In genomic region chrX:23554304-23554703, GRCh38 we compare ENCODE assay signal across 8 cellular contexts.
DNase-seq lines count a peak whose midpoint lies in the region; ATAC-seq and TF ChIP-seq lines count a peak whose summit lies in the region.

No MANE protein-coding gene starts in this region.

- ATAC-seq in Right ventricle myocardium inferior (no peak), HG02840 (IDR thresholded peaks at IDR 0.05; ENCODE audit: low FRiP score, unreplicated experiment) (no peak)

- H3K27me3 Mint-ChIP-seq in nephron progenitor cell (ENCODE audit: low read depth, poor library complexity) = peaks cover 10% of the 10 kb centered on the region
- H3K27me3 Mint-ChIP-seq in CD14-positive monocyte (ENCODE audit: low read depth in 3 of 3) = peaks cover 3 to 4% (median 3%) of the 10 kb centered on the region in 3 donors

- TF ChIP-seq CTCF in right atrium auricular region (IDR thresholded peaks at IDR 0.05) = peak; percentile 27 to 61
- TF ChIP-seq CTCF in nephron progenitor cell (IDR thresholded peaks at IDR 0.05) = peak; percentile 73
- TF ChIP-seq CTCF in CD14-positive monocyte (IDR thresholded peaks at IDR 0.05) = no peak

- peaks cover 0 to 19% of the 10 kb centered on the region in 2 donors for H3K9me3 ChIP-seq in right atrium auricular region

- H3K4me1 Mint-ChIP-seq in nephron progenitor cell (no peaks in the 10 kb centered on the region), CD14-positive monocyte (no peaks in the 10 kb centered on the region)

- H3K9me3 Mint-ChIP-seq in nephron progenitor cell (peaks cover 24% of the 10 kb centered on the region), CD14-positive monocyte (peaks cover 4 to 14% (median 10%) of the 10 kb centered on the region in 7 donors)

- H3K4me3 Mint-ChIP-seq in nephron progenitor cell (no peak overlapping the region), CD14-positive monocyte (no peak overlapping the region)

- no peaks in the 10 kb centered on the region for H3K36me3 ChIP-seq in right atrium auricular region

- intact Hi-C loops in Right ventricle myocardium inferior (cut with DNase I) = loop anchor here (10.0 kb wide), 2 partner anchors 1360 to 1570 kb away; no protein-coding TSS in a partner anchor
- intact Hi-C loops in CD14-positive monocyte (cut with micrococcal nuclease) = no loop called here

- H3K36me3 Mint-ChIP-seq in nephron progenitor cell (ENCODE audit: low read depth) (no peaks in the 10 kb centered on the region), CD14-positive monocyte (no peaks in the 10 kb centered on the region)

- H3K4me1 ChIP-seq in right atrium auricular region = no peaks in the 10 kb centered on the region

- DNase-seq in right atrium auricular region (ENCODE audit: low spot score) (no peak), Right ventricle myocardium inferior (ENCODE audit: missing footprints) (no peak), NCI-H446 treated with DMSO at 0.1 percent for 48 hours (lab: John Stamatoyannopoulos, UW) (peak; percentile 34), cerebellar cortex (ENCODE audit: low spot score) (peak; percentile 48), nephron progenitor cell (no peak), CD14-positive monocyte (ENCODE audit: low spot score) (no peak), mucosa of gallbladder (ENCODE audit: low spot score) (no peak)

- H3K27ac ChIP-seq in right atrium auricular region = no peak overlapping the region

- H3K27ac Mint-ChIP-seq in nephron progenitor cell (no peak overlapping the region), CD14-positive monocyte (no peak overlapping the region)

- H3K27me3 ChIP-seq in right atrium auricular region = no peaks in the 10 kb centered on the region

- no peak overlapping the region for H3K4me3 ChIP-seq in right atrium auricular region

Comparison
In these comparisons a context has a peak if more than half of its experiments do, and no peak if none do; other contexts are left out.
1. DNase-seq: peak in NCI-H446 treated with DMSO at 0.1 percent for 48 hours (single experiment) and cerebellar cortex (single experiment); none in right atrium auricular region (single experiment), Right ventricle myocardium inferior (single experiment), nephron progenitor cell (single experiment), CD14-positive monocyte (single experiment) and mucosa of gallbladder (single experiment).